In the genomic region with DNA sequence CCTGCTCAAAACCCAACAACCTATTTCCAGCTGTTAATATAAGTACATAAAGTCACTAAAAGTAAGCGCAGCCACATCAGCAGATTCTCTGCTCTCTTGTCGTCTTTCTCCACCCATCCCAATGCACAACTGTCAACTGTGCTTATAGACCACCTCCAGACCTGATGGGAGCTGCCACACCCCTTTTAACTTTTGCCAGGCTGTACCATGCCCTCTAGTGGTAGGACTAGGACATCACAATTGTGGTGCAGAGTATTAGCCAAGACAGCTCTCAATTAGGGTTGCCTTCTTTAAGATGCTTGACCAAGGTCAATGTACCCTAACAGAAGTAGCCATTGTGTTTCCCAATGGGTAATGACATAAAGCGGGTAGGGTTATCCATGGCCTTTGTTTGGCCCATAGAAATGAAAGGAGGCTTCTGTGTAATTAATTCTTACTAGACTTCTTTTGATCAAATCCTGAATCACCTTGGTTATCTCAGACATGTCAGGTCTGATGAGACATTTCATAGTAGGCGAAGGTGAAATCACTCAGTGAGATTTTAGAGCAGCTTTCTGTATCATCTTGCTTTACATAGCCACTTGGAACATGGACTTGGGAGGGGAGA, we compare ENCODE assay signal across 9 cellular contexts.
DNase-seq lines count a peak whose midpoint lies in the region; ATAC-seq and TF ChIP-seq lines count a peak whose summit lies in the region.
"Had no signal": no experiment of that assay in that cellular context is flagged by ENCODE, and none has a peak within 500 bp of the region (broad histone marks: within the 10 kb centered on the region; RNA-seq: fewer than 3 reads in every experiment).

No MANE protein-coding gene starts in this region.

- no peaks in the 10 kb centered on the region for H3K4me1 ChIP-seq in naive thymus-derived CD4-positive, alpha-beta T cell (ENCODE audit: control insufficient read depth in 2 of 2, insufficient read depth in 2 of 2, low read length in 2 of 2)

- CTCF ChIA-PET in activated CD4-positive, alpha-beta memory T cell treated with anti-CD3 and anti-CD28 coated beads for 36 hours (lab: Charles Lee): interaction anchor here (0.7 to 4.5 kb wide), 26 partner anchors 9 to 1000 kb away, joined by 3 to 43 read pairs (median 5); a partner anchor contains a TSS
- CTCF ChIA-PET in naive thymus-derived CD4-positive, alpha-beta T cell (lab: Charles Lee): interaction anchor here (0.8 to 1.4 kb wide), 8 partner anchors 9 to 286 kb away, joined by 3 to 4 read pairs (median 3); no protein-coding TSS in a partner anchor

- H3K4me1 Mint-ChIP-seq in activated CD4-positive, alpha-beta memory T cell treated with anti-CD3 and anti-CD28 coated beads for 36 hours (ENCODE audit: low read depth): peaks cover 5% of the 10 kb centered on the region
- H3K4me1 Mint-ChIP-seq in naive thymus-derived CD4-positive, alpha-beta T cell: peaks cover 0 to 2% (median 0%) of the 10 kb centered on the region in 7 donors
- H3K4me1 Mint-ChIP-seq: activated naive CD4-positive, alpha-beta T cell treated with anti-CD3 and anti-CD28 coated beads, Interleukin-2, amount 50 U/mL, for 24 hours had no signal

- ATAC-seq in GM19438 (IDR thresholded peaks at IDR 0.05; ENCODE audit: low read depth, unreplicated experiment): peak; percentile 86
- ATAC-seq in HG03439 (IDR thresholded peaks at IDR 0.05; ENCODE audit: unreplicated experiment): peak; percentile 74
- ATAC-seq in naive thymus-derived CD4-positive, alpha-beta T cell: peak; percentile 93

- H3K4me3 Mint-ChIP-seq in activated CD4-positive, alpha-beta memory T cell treated with anti-CD3 and anti-CD28 coated beads for 36 hours: no peak overlapping the region
- no peak overlapping the region for H3K4me3 Mint-ChIP-seq in naive thymus-derived CD4-positive, alpha-beta T cell
- H3K4me3 Mint-ChIP-seq: activated naive CD4-positive, alpha-beta T cell treated with anti-CD3 and anti-CD28 coated beads, Interleukin-2, amount 50 U/mL, for 24 hours had no signal

- no peaks in the 10 kb centered on the region for H3K36me3 ChIP-seq in naive thymus-derived CD4-positive, alpha-beta T cell (ENCODE audit: control insufficient read depth in 2 of 3, insufficient read depth in 3 of 3, low read length in 3 of 3)

- intact Hi-C loops in activated CD4-positive, alpha-beta memory T cell treated with anti-CD3 and anti-CD28 coated beads for 36 hours (cut with micrococcal nuclease): loop anchor here (1.0 kb wide), 2 partner anchors 173 to 286 kb away; no protein-coding TSS in a partner anchor
- intact Hi-C loops in naive thymus-derived CD4-positive, alpha-beta T cell (cut with micrococcal nuclease): loop anchor here (1.0 to 5.0 kb wide), 5 partner anchors 43 to 643 kb away; no protein-coding TSS in a partner anchor

- DNase-seq in DMS 273 (lab: John Stamatoyannopoulos, UW; ENCODE audit: unreplicated experiment): peak; percentile 91
- DNase-seq in NCI-H345 treated with DMSO at 0.1 percent for 48 hours (lab: John Stamatoyannopoulos, UW; ENCODE audit: unreplicated experiment): peak; percentile 75
- DNase-seq in activated CD4-positive, alpha-beta memory T cell treated with anti-CD3 and anti-CD28 coated beads for 36 hours: peak; percentile 50
- DNase-seq in epithelial cell of proximal tubule (ENCODE audit: low read depth): peak; percentile 20
- DNase-seq in naive thymus-derived CD4-positive, alpha-beta T cell: peak in 8 of 9 donors; percentile 11 to 55 (median 38)
- DNase-seq in ureter (ENCODE audit: low spot score): peak; percentile 51

- no peak overlapping the region for H3K4me3 ChIP-seq in epithelial cell of proximal tubule (ENCODE audit: low read depth, low read length)
- H3K4me3 ChIP-seq in naive thymus-derived CD4-positive, alpha-beta T cell (ENCODE audit: low read length): no peak overlapping the region

- no peaks in the 10 kb centered on the region for H3K9me3 Mint-ChIP-seq in activated CD4-positive, alpha-beta memory T cell treated with anti-CD3 and anti-CD28 coated beads for 36 hours
- H3K9me3 Mint-ChIP-seq in naive thymus-derived CD4-positive, alpha-beta T cell: no peaks in the 10 kb centered on the region
- H3K9me3 Mint-ChIP-seq: activated naive CD4-positive, alpha-beta T cell treated with anti-CD3 and anti-CD28 coated beads, Interleukin-2, amount 50 U/mL, for 24 hours had no signal

- peak; percentile 99 for TF ChIP-seq CTCF in epithelial cell of proximal tubule (conservative IDR thresholded peaks at IDR 0.05; ENCODE audit: low read depth, low read length)

- POLR2A ChIA-PET in activated CD4-positive, alpha-beta memory T cell treated with anti-CD3 and anti-CD28 coated beads for 36 hours (lab: Charles Lee): no interaction called here
- POLR2A ChIA-PET in naive thymus-derived CD4-positive, alpha-beta T cell (lab: Charles Lee): no interaction called here

- no peak overlapping the region for H3K27ac Mint-ChIP-seq in activated CD4-positive, alpha-beta memory T cell treated with anti-CD3 and anti-CD28 coated beads for 36 hours
- no peak overlapping the region for H3K27ac Mint-ChIP-seq in naive thymus-derived CD4-positive, alpha-beta T cell
- H3K27ac Mint-ChIP-seq: activated naive CD4-positive, alpha-beta T cell treated with anti-CD3 and anti-CD28 coated beads, Interleukin-2, amount 50 U/mL, for 24 hours had no signal

- H3K27ac ChIP-seq in naive thymus-derived CD4-positive, alpha-beta T cell (ENCODE audit: low read depth, low read length): no peak overlapping the region

- H3K9me3 ChIP-seq in naive thymus-derived CD4-positive, alpha-beta T cell (ENCODE audit: control insufficient read depth in 2 of 3, low read length in 3 of 3): no peaks in the 10 kb centered on the region

- H3K27me3 Mint-ChIP-seq in activated CD4-positive, alpha-beta memory T cell treated with anti-CD3 and anti-CD28 coated beads for 36 hours: peaks cover 11% of the 10 kb centered on the region
- H3K27me3 Mint-ChIP-seq in naive thymus-derived CD4-positive, alpha-beta T cell: peaks cover 0 to 12% (median under 1%) of the 10 kb centered on the region in 5 donors

- no peaks in the 10 kb centered on the region for H3K36me3 Mint-ChIP-seq in activated CD4-positive, alpha-beta memory T cell treated with anti-CD3 and anti-CD28 coated beads for 36 hours
- H3K36me3 Mint-ChIP-seq in naive thymus-derived CD4-positive, alpha-beta T cell: no peaks in the 10 kb centered on the region
- H3K36me3 Mint-ChIP-seq: activated naive CD4-positive, alpha-beta T cell treated with anti-CD3 and anti-CD28 coated beads, Interleukin-2, amount 50 U/mL, for 24 hours had no signal

- H3K27me3 ChIP-seq in naive thymus-derived CD4-positive, alpha-beta T cell (ENCODE audit: control insufficient read depth in 2 of 2, insufficient read depth in 2 of 2, low read length in 2 of 2): no peaks in the 10 kb centered on the region

Comparison
In these comparisons a context has a peak if more than half of its experiments do, and no peak if none do; other contexts are left out.
1. DNase-seq: peak in every context shown above with its lines; median percentile 91 in DMS 273; 75 in NCI-H345 treated with DMSO at 0.1 percent for 48 hours; 51 in ureter; 50 in activated CD4-positive, alpha-beta memory T cell treated with anti-CD3 and anti-CD28 coated beads for 36 hours; 38 in naive thymus-derived CD4-positive, alpha-beta T cell; 20 in epithelial cell of proximal tubule.